In the genomic region with DNA sequence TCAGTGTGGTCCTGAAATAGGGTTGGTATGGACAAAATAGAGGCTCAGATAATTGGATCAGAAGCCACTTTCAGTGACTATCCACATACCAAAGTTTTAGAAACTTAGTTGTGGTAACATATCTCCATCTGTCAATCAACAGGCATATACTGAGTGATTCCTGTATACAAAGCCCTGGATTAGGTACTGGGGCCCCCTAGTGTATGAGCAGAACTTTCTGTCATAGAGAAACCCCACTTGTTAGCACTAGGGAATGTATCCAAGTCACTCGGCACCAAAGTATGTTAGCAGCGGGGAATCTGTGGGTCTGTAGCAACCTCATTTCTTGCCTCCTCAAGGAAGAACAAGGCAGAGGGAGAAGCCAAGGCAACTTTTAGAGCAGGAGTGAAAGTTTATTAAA, we compare ENCODE assay signal across 10 cellular contexts. TPM values are rescaled to one million over a fixed set of nuclear protein-coding genes. Genes with fewer than 3 reads are reported as not detected.
DNase-seq lines count a peak whose midpoint lies in the region; ATAC-seq and TF ChIP-seq lines count a peak whose summit lies in the region.
"Had no signal": no experiment of that assay in that cellular context is flagged by ENCODE, and none has a peak within 500 bp of the region (broad histone marks: within the 10 kb centered on the region; RNA-seq: fewer than 3 reads in every experiment).

No MANE protein-coding gene starts in this region.

- intact Hi-C loops in HCT116 (cut with micrococcal nuclease), result loop anchor here (2.0 kb wide), 1 partner anchor 172 kb away; no protein-coding TSS in a partner anchor
- intact Hi-C loops in testis (cut with DNase I; ENCODE audit: low total_unique reads), result no loop called here

- H3K4me1 Mint-ChIP-seq in activated CD8-positive, alpha-beta T cell treated with anti-CD3 and anti-CD28 coated beads, Interleukin-2, amount 10 ng/mL, durations not matched to agents 7 days and 5 days (ENCODE audit: low read depth), result peaks cover 36% of the 10 kb centered on the region

- no peak overlapping the region for H3K9ac ChIP-seq in HCT116 (ENCODE audit: low read length)

- no peaks in the 10 kb centered on the region for H3K4me1 ChIP-seq in HCT116 (ENCODE audit: control insufficient read depth in 1 of 2, insufficient read depth in 2 of 2, low read length in 2 of 2)
- no peaks in the 10 kb centered on the region for H3K4me1 ChIP-seq in testis

- TF ChIP-seq CTCF in AG09309 (IDR thresholded peaks at IDR 0.05; ENCODE audit: control insufficient read depth, insufficient read depth, low read depth, low read length, missing control alignments) (peak; percentile 45), HCT116 (IDR thresholded peaks at IDR 0.05 in 2 of 3, conservative IDR thresholded peaks at IDR 0.05 in 1 of 3; ENCODE audit: borderline replicate concordance in 1 of 3, insufficient read depth in 1 of 3, low read depth in 2 of 3, low read length in 2 of 3) (peak; percentile 26 to 51 (median 40); a peak in 4 of 6 replicates), testis (IDR thresholded peaks at IDR 0.05) (no peak)

- TF ChIP-seq RAD21 in HCT116 (IDR thresholded peaks at IDR 0.05; ENCODE audit: low read depth), result peak; percentile 55

- H3K4me3 ChIP-seq in AG09309 (ENCODE audit: control insufficient read depth, low read depth, low read length) (no peak overlapping the region; the same call in 1 of the 2 replicates), HCT116 (replicated peaks in 1 of 2; ENCODE audit: low read depth in 1 of 2, low read length in 2 of 2) (no peak overlapping the region), testis (no peak overlapping the region)

- H3K27ac Mint-ChIP-seq in activated CD8-positive, alpha-beta T cell treated with anti-CD3 and anti-CD28 coated beads, Interleukin-2, amount 10 ng/mL, durations not matched to agents 7 days and 5 days, result no peak overlapping the region
- H3K27ac Mint-ChIP-seq: dendritic cell treated with granulocyte-macrophage colony-stimulating factor and Interleukin-4, amounts not matched to agents 40 ng/mL and 50 ng/mL, for 4 days had no signal

- BruUV-seq in HCT116 (replicated peaks; lab: Mats Ljungman, UMichigan), result no TSS peak

- H3K36me3 ChIP-seq in HCT116 (ENCODE audit: control insufficient read depth in 1 of 2, insufficient read depth in 2 of 2, low read length in 2 of 2), result no peaks in the 10 kb centered on the region
- no peaks in the 10 kb centered on the region for H3K36me3 ChIP-seq in testis (ENCODE audit: low read depth, missing control alignments)

- H3K9me2 ChIP-seq in HCT116 (ENCODE audit: insufficient read depth), result no peaks in the 10 kb centered on the region

- 73 to 83% methylated on average over 2 of the region's 2 CpGs for WGBS in testis, 2 donors

- DNase-seq in AG09309 (ENCODE audit: low read depth), result no peak
- no peak for DNase-seq in HCT116 (ENCODE audit: low read depth, low spot score)
- peak; percentile 42 for DNase-seq in activated CD8-positive, alpha-beta T cell treated with anti-CD3 and anti-CD28 coated beads, Interleukin-2, amount 10 ng/mL, durations not matched to agents 7 days and 5 days
- peak; percentile 8 for DNase-seq in kidney glomerular epithelial cell (lab: John Stamatoyannopoulos, UW)
- DNase-seq in testis, result no peak
- DNase-seq in NCI-H2196 treated with DMSO at 0.1 percent for 48 hours (lab: John Stamatoyannopoulos, UW; ENCODE audit: unreplicated experiment), result no peak
- DNase-seq in ureter (ENCODE audit: low spot score), result no peak
- DNase-seq in GF-D8 (lab: John Stamatoyannopoulos, UW), result no peak
- DNase-seq: stimulated activated CD4-positive, alpha-beta T cell treated with anti-CD3 and anti-CD28 coated beads, Interleukin-15, amount 100 ng/mL, for 24 hours had no signal

- H3K4me2 ChIP-seq in HCT116 (ENCODE audit: low read length), result no peak overlapping the region

- H4K20me1 ChIP-seq in HCT116 (ENCODE audit: insufficient read depth), result no peaks in the 10 kb centered on the region

- H3K9me3 ChIP-seq in HCT116 (ENCODE audit: control insufficient read depth in 1 of 2, insufficient read depth in 1 of 2, low read depth in 1 of 2, low read length in 2 of 2) (no peaks in the 10 kb centered on the region), testis (no peaks in the 10 kb centered on the region)

- H2AFZ ChIP-seq in HCT116 (ENCODE audit: low read depth, low read length, poor library complexity, severe bottlenecking), result no peak overlapping the region

- TF ChIP-seq POLR2A in HCT116 (IDR thresholded peaks at IDR 0.05; ENCODE audit: borderline replicate concordance, extremely low read depth, insufficient read depth, insufficient read length) (no peak), testis (IDR thresholded peaks at IDR 0.05) (no peak)

- H3K27ac ChIP-seq in HCT116 (ENCODE audit: low read depth, low read length) (no peak overlapping the region), testis (no peak overlapping the region)

- ATAC-seq in HCT116, result peak; percentile 87
- ATAC-seq in activated CD8-positive, alpha-beta T cell treated with anti-CD3 and anti-CD28 coated beads, Interleukin-2, amount 10 ng/mL, durations not matched to agents 7 days and 5 days, result peak; percentile 62

- H3K79me2 ChIP-seq in HCT116 (ENCODE audit: insufficient read depth, low read length), result no peaks in the 10 kb centered on the region

- peaks cover 2% of the 10 kb centered on the region for H3K36me3 Mint-ChIP-seq in activated CD8-positive, alpha-beta T cell treated with anti-CD3 and anti-CD28 coated beads, Interleukin-2, amount 10 ng/mL, durations not matched to agents 7 days and 5 days (ENCODE audit: low read depth)

- RAD21 ChIA-PET in HCT116 (lab: Charles Lee; ENCODE audit: low non-redundant PET in 1 of 2, low total read pairs in 2 of 2, uncharacterized antibody in 2 of 2, unreplicated experiment in 2 of 2), result interaction anchor here in 1 of 2 experiments (1.1 kb wide), 1 partner anchor 172 kb away, joined by 5 read pairs; no protein-coding TSS in a partner anchor

- no peaks in the 10 kb centered on the region for H3K27me3 Mint-ChIP-seq in activated CD8-positive, alpha-beta T cell treated with anti-CD3 and anti-CD28 coated beads, Interleukin-2, amount 10 ng/mL, durations not matched to agents 7 days and 5 days (ENCODE audit: low read depth)
- H3K27me3 Mint-ChIP-seq: dendritic cell treated with granulocyte-macrophage colony-stimulating factor and Interleukin-4, amounts not matched to agents 40 ng/mL and 50 ng/mL, for 4 days had no signal

- H3K4me3 Mint-ChIP-seq in activated CD8-positive, alpha-beta T cell treated with anti-CD3 and anti-CD28 coated beads, Interleukin-2, amount 10 ng/mL, durations not matched to agents 7 days and 5 days, result no peak overlapping the region
- H3K4me3 Mint-ChIP-seq: dendritic cell treated with granulocyte-macrophage colony-stimulating factor and Interleukin-4, amounts not matched to agents 40 ng/mL and 50 ng/mL, for 4 days had no signal

- POLR2A ChIA-PET in HCT116 (lab: Charles Lee), result no interaction called here
- POLR2A ChIA-PET in activated CD8-positive, alpha-beta T cell treated with anti-CD3 and anti-CD28 coated beads, Interleukin-2, amount 10 ng/mL, durations not matched to agents 7 days and 5 days (lab: Charles Lee), result no interaction called here

- CTCF ChIA-PET in HCT116 (lab: Charles Lee), result interaction anchor here (1.1 kb wide), 1 partner anchor 172 kb away, joined by 11 read pairs; no protein-coding TSS in a partner anchor
- CTCF ChIA-PET in activated CD8-positive, alpha-beta T cell treated with anti-CD3 and anti-CD28 coated beads, Interleukin-2, amount 10 ng/mL, durations not matched to agents 7 days and 5 days (lab: Charles Lee), result interaction anchor here (1.0 to 8.8 kb wide), 3 partner anchors 37 to 172 kb away, joined by 4 to 46 read pairs (median 7); no protein-coding TSS in a partner anchor

- H3K9me3 Mint-ChIP-seq in activated CD8-positive, alpha-beta T cell treated with anti-CD3 and anti-CD28 coated beads, Interleukin-2, amount 10 ng/mL, durations not matched to agents 7 days and 5 days (ENCODE audit: insufficient read depth), result no peaks in the 10 kb centered on the region
- H3K9me3 Mint-ChIP-seq: dendritic cell treated with granulocyte-macrophage colony-stimulating factor and Interleukin-4, amounts not matched to agents 40 ng/mL and 50 ng/mL, for 4 days had no signal

- no peaks in the 10 kb centered on the region for H3K27me3 ChIP-seq in HCT116 (ENCODE audit: insufficient read depth, low read length)
- H3K27me3 ChIP-seq in testis, result no peaks in the 10 kb centered on the region

TF ChIP-seq in HCT116, 20 proteins besides CTCF, POLR2A, EP300 and RAD21 (continues in another document):
- TF ChIP-seq ZFX (IDR thresholded peaks at IDR 0.05), result no peak
- TF ChIP-seq EZH2phosphoT487 (IDR thresholded peaks at IDR 0.05; ENCODE audit: borderline replicate concordance), result no peak
- TF ChIP-seq, protein P1, sequence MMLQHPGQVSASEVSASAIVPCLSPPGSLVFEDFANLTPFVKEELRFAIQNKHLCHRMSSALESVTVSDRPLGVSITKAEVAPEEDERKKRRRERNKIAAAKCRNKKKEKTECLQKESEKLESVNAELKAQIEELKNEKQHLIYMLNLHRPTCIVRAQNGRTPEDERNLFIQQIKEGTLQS (IDR thresholded peaks at IDR 0.05), result no peak
- TF ChIP-seq JUND (IDR thresholded peaks at IDR 0.05), result no peak
- no peak for TF ChIP-seq TCF7L2 (IDR thresholded peaks at IDR 0.05; ENCODE audit: borderline replicate concordance, extremely low read depth, insufficient read depth, insufficient read length)
- no peak for TF ChIP-seq ZNF274 (IDR thresholded peaks at IDR 0.05; ENCODE audit: low read depth, low read length)
- no peak for TF ChIP-seq SP1 (IDR thresholded peaks at IDR 0.05; ENCODE audit: low read depth)
- TF ChIP-seq, protein P2, sequence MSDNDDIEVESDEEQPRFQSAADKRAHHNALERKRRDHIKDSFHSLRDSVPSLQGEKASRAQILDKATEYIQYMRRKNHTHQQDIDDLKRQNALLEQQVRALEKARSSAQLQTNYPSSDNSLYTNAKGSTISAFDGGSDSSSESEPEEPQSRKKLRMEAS (IDR thresholded peaks at IDR 0.05), result no peak
- TF ChIP-seq SRF (IDR thresholded peaks at IDR 0.05; ENCODE audit: low read depth), result no peak

RNA-seq across cellular contexts. Expression of a gene that starts 50.7 kb away (rescaled TPM):
- total RNA-seq in HCT116 (2021; ENCODE audit: unreplicated experiment) (15.0 TPM), testis (10 to 100 TPM; 38.2 to 44.0 TPM), ureter (13.9 TPM)
- polyA plus RNA-seq in HCT116 (2012), result 10.4 and 11.1 TPM in 2 replicates
- 10 to 100 TPM; 12.2 to 13.3 TPM for total RNA-seq in activated CD8-positive, alpha-beta T cell treated with anti-CD3 and anti-CD28 coated beads, Interleukin-2, amount 10 ng/mL, durations not matched to agents 7 days and 5 days
- polyA plus RNA-seq in testis (ENCODE audit: insufficient read depth, low read depth, low replicate concordance), result 14.7 TPM

RNA-seq across cellular contexts. Expression of a gene that starts 53.1 kb away (rescaled TPM):
- total RNA-seq in HCT116 (2021; ENCODE audit: unreplicated experiment) (20.0 TPM), testis (10 to 100 TPM; 92.5 to 98.6 TPM), ureter (248 TPM)
- polyA plus RNA-seq in HCT116 (2012), result 25.6 and 32.5 TPM in 2 replicates
- 10 to 100 TPM; 12.6 to 14.4 TPM for total RNA-seq in activated CD8-positive, alpha-beta T cell treated with anti-CD3 and anti-CD28 coated beads, Interleukin-2, amount 10 ng/mL, durations not matched to agents 7 days and 5 days
- polyA plus RNA-seq in testis (ENCODE audit: insufficient read depth, low read depth, low replicate concordance), result 211 TPM

Comparison
In these comparisons a context has a peak if more than half of its experiments do, and no peak if none do; other contexts are left out.
1. DNase-seq: peak in activated CD8-positive, alpha-beta T cell treated with anti-CD3 and anti-CD28 coated beads, Interleukin-2, amount 10 ng/mL, durations not matched to agents 7 days and 5 days (single experiment) and kidney glomerular epithelial cell (single experiment); none in AG09309 (single experiment), HCT116 (single experiment), testis (single experiment), NCI-H2196 treated with DMSO at 0.1 percent for 48 hours (single experiment), ureter (single experiment) and GF-D8 (single experiment).
2. CTCF ChIP-seq: peak in AG09309 (single experiment) and HCT116 (3 of 3); none in testis (0 of 3).